In genomic region chr1:110672001-110672752, GRCh38 we compare ENCODE assay signal across 8 cellular contexts. TPM values are rescaled to one million over a fixed set of nuclear protein-coding genes. Genes with fewer than 3 reads are reported as not detected.
DNase-seq lines count a peak whose midpoint lies in the region; ATAC-seq lines count a peak whose summit lies in the region.

No MANE protein-coding gene starts in this region.

- H3K27me3 Mint-ChIP-seq in T-helper 1 cell treated with Interleukin-12 subunit alpha and Interleukin-12 subunit beta and Interleukin-4 antibody, amounts not matched to agents 30 μg/mL and 1 μg/mL, for 36 hours (ENCODE audit: low read depth) = no peaks in the 10 kb centered on the region

- peak overlapping the region; percentile 29 for H3K4me3 ChIP-seq in neuron (ENCODE audit: low read length)

- H3K27me3 ChIP-seq in neuron (ENCODE audit: insufficient read depth, low read length) = no peaks in the 10 kb centered on the region

- H2AFZ ChIP-seq in neuron (ENCODE audit: low read depth, low read length) = no peak overlapping the region

- ATAC-seq in HG02610 (IDR thresholded peaks at IDR 0.05; ENCODE audit: unreplicated experiment) = peak; percentile 24

- peak overlapping the region; percentile 95 for H3K4me3 Mint-ChIP-seq in T-helper 1 cell treated with Interleukin-12 subunit alpha and Interleukin-12 subunit beta and Interleukin-4 antibody, amounts not matched to agents 30 μg/mL and 1 μg/mL, for 36 hours

- no peaks in the 10 kb centered on the region for H3K9me3 Mint-ChIP-seq in T-helper 1 cell treated with Interleukin-12 subunit alpha and Interleukin-12 subunit beta and Interleukin-4 antibody, amounts not matched to agents 30 μg/mL and 1 μg/mL, for 36 hours

- H3K27ac Mint-ChIP-seq in T-helper 1 cell treated with Interleukin-12 subunit alpha and Interleukin-12 subunit beta and Interleukin-4 antibody, amounts not matched to agents 30 μg/mL and 1 μg/mL, for 36 hours = peak overlapping the region; percentile 93

- H3K4me1 Mint-ChIP-seq in T-helper 1 cell treated with Interleukin-12 subunit alpha and Interleukin-12 subunit beta and Interleukin-4 antibody, amounts not matched to agents 30 μg/mL and 1 μg/mL, for 36 hours (ENCODE audit: low read depth) = peaks cover 38% of the 10 kb centered on the region

- DNase-seq in anterior cingulate cortex (lab: John Stamatoyannopoulos, UW) (peak in 32 of 58 donors; percentile 10 to 80 (median 41)), DMS153 (lab: John Stamatoyannopoulos, UW) (no peak), NCI-H1436 treated with DMSO at 0.1 percent for 48 hours (lab: John Stamatoyannopoulos, UW) (no peak), H4 (ENCODE audit: low spot score) (no peak), DMS53 treated with DMSO at 0.1 percent for 48 hours (lab: John Stamatoyannopoulos, UW; ENCODE audit: unreplicated experiment) (no peak)

- peaks cover 50% of the 10 kb centered on the region for H3K36me3 Mint-ChIP-seq in T-helper 1 cell treated with Interleukin-12 subunit alpha and Interleukin-12 subunit beta and Interleukin-4 antibody, amounts not matched to agents 30 μg/mL and 1 μg/mL, for 36 hours (ENCODE audit: low read depth)

- no peaks in the 10 kb centered on the region for H3K36me3 ChIP-seq in neuron (ENCODE audit: insufficient read depth, low read length)

- peaks cover 24% of the 10 kb centered on the region for H3K4me1 ChIP-seq in neuron (ENCODE audit: insufficient read depth, low read length)

- no peaks in the 10 kb centered on the region for H3K9me3 ChIP-seq in neuron (ENCODE audit: low read length)

RNA-seq across cellular contexts. Expression of gene KCNA3, which starts 2.6 kb away (rescaled TPM):
- not detected in 2 replicates for total RNA-seq in H4 (2014; rRNA removed; shearing (Covaris generic))

Comparison
In these comparisons a context has a peak if more than half of its experiments do, and no peak if none do; other contexts are left out.
1. DNase-seq: peak in anterior cingulate cortex (32 of 58); none in DMS153 (single experiment), NCI-H1436 treated with DMSO at 0.1 percent for 48 hours (single experiment), H4 (single experiment) and DMS53 treated with DMSO at 0.1 percent for 48 hours (single experiment).